Comparison of ENCODE assay signal across 15 cellular contexts in genomic region chr12:62860501-62861156, GRCh38.
DNase-seq lines count a peak whose midpoint lies in the region; ATAC-seq and TF ChIP-seq lines count a peak whose summit lies in the region.
"Had no signal": no experiment of that assay in that cellular context is flagged by ENCODE, and none has a peak within 500 bp of the region (broad histone marks: within the 10 kb centered on the region; RNA-seq: fewer than 3 reads in every experiment).

No MANE protein-coding gene starts in this region.

- 0 out of 2 replicates have a peak overlapping the region, but pooled peaks have one; percentile 24 for H3K23ac ChIP-seq in IMR-90 (ENCODE audit: low read depth, low read length)

- H3K9me2 ChIP-seq in hepatocyte (replicated peaks; ENCODE audit: insufficient read depth): no peaks in the 10 kb centered on the region

- ATAC-seq in IMR-90 (ENCODE audit: low read depth) (peak; percentile 43), T-cell (replicated peaks in 1 of 4) (no peak)
- ATAC-seq: stimulated activated memory B cell treated with anti-CD40 and anti-IgM and Interleukin-4, amounts not matched to agents 10 μg/mL and 1 μg/mL and 100 μg/mL, for 72 hours had no signal

- H3K27me3 ChIP-seq in IMR-90 (ENCODE audit: control insufficient read depth, insufficient read depth, low read length) (no peaks in the 10 kb centered on the region; the same call in none of the 2 replicates), hepatocyte (no peaks in the 10 kb centered on the region), endodermal cell (ENCODE audit: control insufficient read depth, insufficient read depth, low read length, poor library complexity, severe bottlenecking) (peaks cover 18% of the 10 kb centered on the region)

- peak overlapping the region; percentile 9; the same call in 1 of the 2 replicates for H4K5ac ChIP-seq in IMR-90 (ENCODE audit: low read depth, low read length)

- DNase-seq in IMR-90 (peak; percentile 43), hepatocyte (ENCODE audit: low spot score) (no peak), superior temporal gyrus (ENCODE audit: extremely low spot score) (peak; percentile 73), endothelial cell (ENCODE audit: low spot score) (no peak), endodermal cell (no peak), T-cell (no peak)
- DNase-seq: activated CD4-positive, alpha-beta T cell treated with anti-CD3 and anti-CD28 coated beads, Interleukin-2, amount 50 U/mL, for 48 hours; CD4-positive, alpha-beta T cell; NCI-H1417 treated with DMSO at 0.1 percent for 48 hours; stimulated activated CD4-positive, alpha-beta T cell treated with anti-CD3 and anti-CD28 coated beads, Interleukin-4, amount 100 ng/mL, for 24 hours; T-helper 9 cell had no signal

- peaks cover 42% of the 10 kb centered on the region for H3K79me2 ChIP-seq in hepatocyte

- peaks cover 3% of the 10 kb centered on the region for H3K9me1 ChIP-seq in IMR-90 (ENCODE audit: insufficient read depth, low read length)

- peak overlapping the region; percentile 58 for H2BK120ac ChIP-seq in IMR-90 (ENCODE audit: low read depth, low read length)

- H3K79me1 ChIP-seq in IMR-90 (ENCODE audit: low read depth in 1 of 2, low read length in 2 of 2): 0 out of 4 replicates have a peak, but pooled peaks cover 0 to 2% of the 10 kb centered on the region in 2 experiments

- H3K4me1 Mint-ChIP-seq in brain (peaks cover 51% of the 10 kb centered on the region), endothelial cell (ENCODE audit: unreplicated experiment) (peaks cover 62% of the 10 kb centered on the region), endodermal cell (peaks cover 26% of the 10 kb centered on the region), T-cell (no peaks in the 10 kb centered on the region)
- H3K4me1 Mint-ChIP-seq: IgD-negative memory B cell; stimulated activated memory B cell treated with anti-CD40 and anti-IgM and Interleukin-4, amounts not matched to agents 10 μg/mL and 1 μg/mL and 100 μg/mL, for 72 hours had no signal

- WGBS in IMR-90 (ENCODE audit: extremely low coverage in 2 of 2, insufficient read length in 1 of 2), 2 experiments: no CpG with 5 or more reads among the region's 8 CpGs
- WGBS in hepatocyte (ENCODE audit: low lambda C conversion rate, missing lambda C conversion rate): 49% methylated on average over 8 of the region's 8 CpGs
- 91 to 98% methylated on average over 5 to 8 of the region's 8 CpGs for WGBS in endodermal cell (ENCODE audit: insufficient coverage in 1 of 2, insufficient read length in 1 of 2), 2 experiments

- H2AK5ac ChIP-seq in IMR-90 (ENCODE audit: low read depth, low read length): no peak overlapping the region; the same call in 1 of the 2 replicates

- H3K4me3 ChIP-seq in IMR-90 (ENCODE audit: insufficient read depth, low read depth, low read length): peak overlapping the region; percentile 10; the same call in 1 of the 2 replicates
- H3K4me3 ChIP-seq in hepatocyte: no peak overlapping the region
- no peak overlapping the region for H3K4me3 ChIP-seq in endodermal cell (ENCODE audit: low read length)

- H3K27me3 Mint-ChIP-seq in brain (no peaks in the 10 kb centered on the region), endothelial cell (ENCODE audit: unreplicated experiment) (peaks cover 4% of the 10 kb centered on the region), endodermal cell (ENCODE audit: insufficient read depth) (peaks cover 5% of the 10 kb centered on the region), T-cell (peaks cover 3 to 6% of the 10 kb centered on the region in 2 donors)
- H3K27me3 Mint-ChIP-seq: CD4-positive, alpha-beta T cell; IgD-negative memory B cell had no signal

- no peak for TF ChIP-seq POLR2A in IMR-90 (IDR thresholded peaks at IDR 0.05; ENCODE audit: low read depth, low read length)

- peak overlapping the region; percentile 13 to 20; a peak in 3 of 4 replicates for H4K8ac ChIP-seq in IMR-90 (ENCODE audit: low read depth in 2 of 2, low read length in 2 of 2)

- H3K14ac ChIP-seq in IMR-90 (replicated peaks; ENCODE audit: low read depth, low read length): 0 out of 2 replicates have a peak overlapping the region, but pooled peaks have one; percentile 27

- in situ Hi-C loops in IMR-90 (cut with MboI; ENCODE audit: low sequenced_read_pairs): no loop called here

- H2AK9ac ChIP-seq in IMR-90 (replicated peaks; ENCODE audit: low read depth, low read length, poor library complexity): no peak overlapping the region

- H4K91ac ChIP-seq in IMR-90 (ENCODE audit: insufficient read depth, low read depth, low read length): peak overlapping the region; percentile 19; the same call in 1 of the 2 replicates

- POLR2A ChIA-PET in IMR-90 (lab: Charles Lee; ENCODE audit: unreplicated experiment) (no interaction called here), T-cell (lab: Charles Lee) (interaction anchor here in 1 of 2 donors (0.6 kb wide), 1 partner anchor 1412 kb away, joined by 3 read pairs; no protein-coding TSS in a partner anchor)

- peaks cover 16% of the 10 kb centered on the region for H3K4me1 ChIP-seq in IMR-90 (ENCODE audit: control insufficient read depth, insufficient read depth, low read length)
- H3K4me1 ChIP-seq in hepatocyte (ENCODE audit: insufficient read depth): peaks cover 4% of the 10 kb centered on the region
- no peaks in the 10 kb centered on the region for H3K4me1 ChIP-seq in endodermal cell (ENCODE audit: control insufficient read depth, insufficient read depth, low read length)

- H4K20me1 ChIP-seq in IMR-90 (ENCODE audit: insufficient read depth, low read length) (no peaks in the 10 kb centered on the region), hepatocyte (ENCODE audit: insufficient read depth, poor library complexity, severe bottlenecking) (no peaks in the 10 kb centered on the region)

- H3K56ac ChIP-seq in IMR-90 (ENCODE audit: extremely low read depth, insufficient read depth, low read length): no peak overlapping the region

- dilution Hi-C loops in IMR-90 (cut with HindIII; ENCODE audit: low sequenced_read_pairs, unreplicated experiment): no loop called here

- H2BK20ac ChIP-seq in IMR-90 (ENCODE audit: low read depth, low read length): peak overlapping the region; percentile 65

- peak overlapping the region; percentile 38 for H2AFZ ChIP-seq in IMR-90 (replicated peaks; ENCODE audit: low read length, poor library complexity)
- H2AFZ ChIP-seq in hepatocyte: no peak overlapping the region

- H3K4me3 Mint-ChIP-seq in brain: no peak overlapping the region
- H3K4me3 Mint-ChIP-seq in endothelial cell (ENCODE audit: unreplicated experiment): no peak overlapping the region
- H3K4me3 Mint-ChIP-seq in endodermal cell: no peak overlapping the region
- H3K4me3 Mint-ChIP-seq in T-cell: no peak overlapping the region
- H3K4me3 Mint-ChIP-seq: CD4-positive, alpha-beta T cell; IgD-negative memory B cell; stimulated activated memory B cell treated with anti-CD40 and anti-IgM and Interleukin-4, amounts not matched to agents 10 μg/mL and 1 μg/mL and 100 μg/mL, for 72 hours had no signal

- no peak overlapping the region; the same call in 1 of the 2 replicates for H3K4ac ChIP-seq in IMR-90 (ENCODE audit: low read depth, low read length)

- H3K18ac ChIP-seq in IMR-90 (ENCODE audit: low read depth, low read length): peak overlapping the region; percentile 37; the same call in 1 of the 2 replicates

- H3K4me2 ChIP-seq in IMR-90 (ENCODE audit: low read depth, low read length) (peak overlapping the region; percentile 75), hepatocyte (peak overlapping the region; percentile 28)

- H3K9me3 Mint-ChIP-seq in brain (no peaks in the 10 kb centered on the region), endothelial cell (ENCODE audit: unreplicated experiment) (no peaks in the 10 kb centered on the region), endodermal cell (no peaks in the 10 kb centered on the region), T-cell (no peaks in the 10 kb centered on the region)
- H3K9me3 Mint-ChIP-seq: activated T-helper 2 cell treated with anti-CD3 and anti-CD28 coated beads, Interferon-gamma antibody, Interleukin-2, Interleukin-4, amounts not matched to agents 10 μg/mL and 5 μg/mL and 100 μg/mL, durations not matched to agents 14 hours and 24 hours and 36 hours; CD4-positive, alpha-beta T cell; IgD-negative memory B cell; stimulated activated memory B cell treated with anti-CD40 and anti-IgM and Interleukin-4, amounts not matched to agents 10 μg/mL and 1 μg/mL and 100 μg/mL, for 72 hours had no signal

- no peak overlapping the region for H3K27ac ChIP-seq in IMR-90 (ENCODE audit: insufficient read depth, low read length)
- H3K27ac ChIP-seq in hepatocyte: peak overlapping the region; percentile 57
- H3K27ac ChIP-seq in endodermal cell (ENCODE audit: low read depth, low read length): no peak overlapping the region

- no peaks in the 10 kb centered on the region for H3K36me3 ChIP-seq in IMR-90 (ENCODE audit: control insufficient read depth, insufficient read depth, low read length)
- no peaks in the 10 kb centered on the region for H3K36me3 ChIP-seq in hepatocyte (replicated peaks; ENCODE audit: insufficient read depth, low read depth)
- H3K36me3 ChIP-seq in endodermal cell (ENCODE audit: control insufficient read depth, insufficient read depth, low read length): no peaks in the 10 kb centered on the region

- H3K9ac ChIP-seq in IMR-90 (ENCODE audit: low read depth, low read length) (no peak overlapping the region), endodermal cell (ENCODE audit: extremely low read depth, low read length, poor library complexity, severe bottlenecking) (no peak overlapping the region)

- H3K9me3 ChIP-seq in IMR-90 (ENCODE audit: control insufficient read depth, insufficient read depth, low read length) (no peaks in the 10 kb centered on the region), hepatocyte (ENCODE audit: low read depth) (no peaks in the 10 kb centered on the region), endodermal cell (ENCODE audit: control insufficient read depth, low read length) (no peaks in the 10 kb centered on the region)

- CTCF ChIA-PET in IMR-90 (lab: Yijun Ruan, JAX): interaction anchor here (0.8 kb wide), 1 partner anchor 12 kb away, joined by 3 read pairs; no protein-coding TSS in a partner anchor
- CTCF ChIA-PET in T-cell (lab: Charles Lee): no interaction called here

- H3K36me3 Mint-ChIP-seq in brain (no peaks in the 10 kb centered on the region), endothelial cell (ENCODE audit: low read depth, unreplicated experiment) (no peaks in the 10 kb centered on the region), endodermal cell (ENCODE audit: low read depth) (no peaks in the 10 kb centered on the region), T-cell (no peaks in the 10 kb centered on the region)
- H3K36me3 Mint-ChIP-seq: stimulated activated memory B cell treated with anti-CD40 and anti-IgM and Interleukin-4, amounts not matched to agents 10 μg/mL and 1 μg/mL and 100 μg/mL, for 72 hours had no signal

- H3K27ac Mint-ChIP-seq in brain: peak overlapping the region in 4 of 5 experiments; percentile 3 to 82 (median 63)
- no peak overlapping the region for H3K27ac Mint-ChIP-seq in endothelial cell (ENCODE audit: unreplicated experiment)
- H3K27ac Mint-ChIP-seq in endodermal cell: no peak overlapping the region
- H3K27ac Mint-ChIP-seq in T-cell: no peak overlapping the region
- H3K27ac Mint-ChIP-seq: activated T-helper 2 cell treated with anti-CD3 and anti-CD28 coated beads, Interferon-gamma antibody, Interleukin-2, Interleukin-4, amounts not matched to agents 10 μg/mL and 5 μg/mL and 100 μg/mL, durations not matched to agents 14 hours and 24 hours and 36 hours; CD4-positive, alpha-beta T cell; IgD-negative memory B cell; stimulated activated memory B cell treated with anti-CD40 and anti-IgM and Interleukin-4, amounts not matched to agents 10 μg/mL and 1 μg/mL and 100 μg/mL, for 72 hours had no signal

- no peak for TF ChIP-seq CTCF in IMR-90 (conservative IDR thresholded peaks at IDR 0.05; ENCODE audit: low read depth, low read length)
- TF ChIP-seq CTCF in brain (conservative IDR thresholded peaks at IDR 0.05): no peak
- no peak for TF ChIP-seq CTCF in hepatocyte (IDR thresholded peaks at IDR 0.05; ENCODE audit: poor library complexity)
- TF ChIP-seq CTCF in endothelial cell (IDR thresholded peaks at IDR 0.05; ENCODE audit: unreplicated experiment): no peak
- no peak for TF ChIP-seq CTCF in endodermal cell (conservative IDR thresholded peaks at IDR 0.05)

- intact Hi-C loops in IMR-90 (cut with micrococcal nuclease): loop anchor here (5.0 kb wide), 1 partner anchor 258 kb away; no protein-coding TSS in a partner anchor

- no peak for TF ChIP-seq RAD21 in IMR-90 (IDR thresholded peaks at IDR 0.05; ENCODE audit: low read length)

- peak overlapping the region; percentile 10 for H2BK5ac ChIP-seq in IMR-90 (ENCODE audit: low read depth, low read length, poor library complexity, severe bottlenecking)

- H2BK15ac ChIP-seq in IMR-90 (ENCODE audit: low read depth, low read length): peak overlapping the region; percentile 30; the same call in 2 of the 3 replicates

- no TSS peak for BruUV-seq in IMR-90 (replicated peaks; lab: Mats Ljungman, UMichigan)

Comparison
In these comparisons a context has a peak if more than half of its experiments do, and no peak if none do; other contexts are left out.
1. DNase-seq: peak in IMR-90 (single experiment) and superior temporal gyrus (single experiment); none in hepatocyte (single experiment), endothelial cell (single experiment), endodermal cell (single experiment) and T-cell (0 of 34).
2. H3K27ac Mint-ChIP-seq: peak in brain (4 of 5); none in endothelial cell (single experiment), endodermal cell (single experiment) and T-cell (0 of 2).